In the genomic region with DNA sequence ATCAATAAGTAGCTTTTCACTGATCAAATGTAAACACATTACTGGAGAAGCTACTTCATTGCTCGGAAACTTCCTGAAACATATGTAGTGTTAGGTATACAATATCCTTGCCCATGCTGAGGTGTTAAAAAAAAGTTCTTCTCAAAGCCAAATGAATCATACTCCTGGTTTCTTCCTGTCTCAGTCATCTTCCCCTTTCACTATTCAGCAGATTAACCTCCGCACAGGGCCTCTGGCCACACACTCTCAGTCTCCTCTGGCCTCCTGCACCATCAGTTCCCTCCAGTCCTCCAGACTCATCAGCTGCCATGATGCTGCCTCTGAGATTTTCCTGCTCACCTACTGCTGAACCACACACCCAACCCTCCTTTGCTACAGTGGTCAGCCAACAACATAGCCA, we compare ENCODE assay signal across 11 cellular contexts.
DNase-seq lines count a peak whose midpoint lies in the region; ATAC-seq and TF ChIP-seq lines count a peak whose summit lies in the region.
"Had no signal": no experiment of that assay in that cellular context is flagged by ENCODE, and none has a peak within 500 bp of the region (broad histone marks: within the 10 kb centered on the region; RNA-seq: fewer than 3 reads in every experiment).

No MANE protein-coding gene starts in this region.

- ATAC-seq in GM18505 (IDR thresholded peaks at IDR 0.05; ENCODE audit: unreplicated experiment) (peak; percentile 68), Right ventricle myocardium superior (ENCODE audit: poor library complexity) (no peak)
- peak; percentile 53 for ATAC-seq in naive thymus-derived CD4-positive, alpha-beta T cell
- no peak for ATAC-seq in CD8-positive, alpha-beta T cell

- H3K36me3 Mint-ChIP-seq in naive thymus-derived CD4-positive, alpha-beta T cell = peaks cover 0 to 4% (median 0%) of the 10 kb centered on the region in 5 donors
- H3K36me3 Mint-ChIP-seq in CD8-positive, alpha-beta T cell = no peaks in the 10 kb centered on the region

- H3K27me3 ChIP-seq in naive thymus-derived CD4-positive, alpha-beta T cell (ENCODE audit: control insufficient read depth in 2 of 2, insufficient read depth in 2 of 2, low read length in 2 of 2) = no peaks in the 10 kb centered on the region
- no peaks in the 10 kb centered on the region for H3K27me3 ChIP-seq in CD8-positive, alpha-beta T cell (ENCODE audit: insufficient read depth, low read length)
- H3K27me3 ChIP-seq: sigmoid colon, thyroid gland had no signal

- no peak overlapping the region for H3K4me3 Mint-ChIP-seq in naive thymus-derived CD4-positive, alpha-beta T cell
- no peak overlapping the region for H3K4me3 Mint-ChIP-seq in CD8-positive, alpha-beta T cell
- H3K4me3 Mint-ChIP-seq: activated CD4-positive, alpha-beta T cell treated with anti-CD3 and anti-CD28 coated beads, Interleukin-2, amount 10 ng/mL, durations not matched to agents 7 days and 5 days had no signal

- H3K27ac Mint-ChIP-seq in naive thymus-derived CD4-positive, alpha-beta T cell = no peak overlapping the region
- H3K27ac Mint-ChIP-seq in CD8-positive, alpha-beta T cell = no peak overlapping the region
- H3K27ac Mint-ChIP-seq: activated CD4-positive, alpha-beta T cell treated with anti-CD3 and anti-CD28 coated beads, Interleukin-2, amount 10 ng/mL, durations not matched to agents 7 days and 5 days had no signal

- H3K4me3 ChIP-seq in naive thymus-derived CD4-positive, alpha-beta T cell (ENCODE audit: low read length) = no peak overlapping the region
- no peak overlapping the region for H3K4me3 ChIP-seq in CD8-positive, alpha-beta T cell (ENCODE audit: low read depth, low read length)
- H3K4me3 ChIP-seq: sigmoid colon, thyroid gland had no signal

- POLR2A ChIA-PET in naive thymus-derived CD4-positive, alpha-beta T cell (lab: Charles Lee) = interaction anchor here (1.0 kb wide), 1 partner anchor 17 kb away, joined by 3 read pairs; no protein-coding TSS in a partner anchor
- POLR2A ChIA-PET in CD8-positive, alpha-beta T cell (lab: Charles Lee) = no interaction called here

- no peaks in the 10 kb centered on the region for H3K36me3 ChIP-seq in naive thymus-derived CD4-positive, alpha-beta T cell (ENCODE audit: control insufficient read depth in 2 of 3, insufficient read depth in 3 of 3, low read length in 3 of 3)
- no peaks in the 10 kb centered on the region for H3K36me3 ChIP-seq in CD8-positive, alpha-beta T cell (ENCODE audit: insufficient read depth, low read length)
- H3K36me3 ChIP-seq: sigmoid colon, thyroid gland had no signal

- no peaks in the 10 kb centered on the region for H3K9me3 ChIP-seq in naive thymus-derived CD4-positive, alpha-beta T cell (ENCODE audit: control insufficient read depth in 2 of 3, low read length in 3 of 3)
- no peaks in the 10 kb centered on the region for H3K9me3 ChIP-seq in CD8-positive, alpha-beta T cell (ENCODE audit: low read length)
- H3K9me3 ChIP-seq: sigmoid colon, thyroid gland had no signal

- H3K4me1 ChIP-seq in naive thymus-derived CD4-positive, alpha-beta T cell (ENCODE audit: control insufficient read depth in 2 of 2, insufficient read depth in 2 of 2, low read length in 2 of 2) = no peaks in the 10 kb centered on the region
- H3K4me1 ChIP-seq in CD8-positive, alpha-beta T cell (ENCODE audit: insufficient read depth, low read length) = no peaks in the 10 kb centered on the region
- H3K4me1 ChIP-seq: thyroid gland had no signal

- H3K27ac ChIP-seq in naive thymus-derived CD4-positive, alpha-beta T cell (ENCODE audit: low read depth, low read length) = no peak overlapping the region
- H3K27ac ChIP-seq in CD8-positive, alpha-beta T cell (ENCODE audit: low read depth, low read length) = no peak overlapping the region
- H3K27ac ChIP-seq: sigmoid colon, thyroid gland had no signal

- no peak for TF ChIP-seq CTCF in CD8-positive, alpha-beta T cell (IDR thresholded peaks at IDR 0.05)

- CTCF ChIA-PET in naive thymus-derived CD4-positive, alpha-beta T cell (lab: Charles Lee) = no interaction called here
- CTCF ChIA-PET in CD8-positive, alpha-beta T cell (lab: Charles Lee) = no interaction called here

- peaks cover 0 to 4% (median 0%) of the 10 kb centered on the region in 5 donors for H3K27me3 Mint-ChIP-seq in naive thymus-derived CD4-positive, alpha-beta T cell
- no peaks in the 10 kb centered on the region for H3K27me3 Mint-ChIP-seq in CD8-positive, alpha-beta T cell (ENCODE audit: low read depth)

- no peak for TF ChIP-seq POLR2A in GM18505 (IDR thresholded peaks at IDR 0.05; ENCODE audit: borderline replicate concordance, extremely low read depth, insufficient read depth, insufficient read length)

- DNase-seq in HK-2 (ENCODE audit: unreplicated experiment) = peak; percentile 37
- peak; percentile 22 for DNase-seq in UCSD-AML1 (lab: John Stamatoyannopoulos, UW; ENCODE audit: unreplicated experiment)
- no peak for DNase-seq in naive thymus-derived CD4-positive, alpha-beta T cell
- no peak for DNase-seq in Right ventricle myocardium superior
- DNase-seq in CD8-positive, alpha-beta T cell = no peak
- no peak for DNase-seq in DMS53 (lab: John Stamatoyannopoulos, UW)
- DNase-seq: activated CD4-positive, alpha-beta T cell treated with anti-CD3 and anti-CD28 coated beads, Interleukin-2, amount 10 ng/mL, durations not matched to agents 7 days and 5 days; cerebellar nuclear complex; sigmoid colon; thyroid gland had no signal

- peaks cover 0 to 3% (median 0%) of the 10 kb centered on the region in 7 donors for H3K4me1 Mint-ChIP-seq in naive thymus-derived CD4-positive, alpha-beta T cell
- H3K4me1 Mint-ChIP-seq in CD8-positive, alpha-beta T cell (ENCODE audit: low read depth) = no peaks in the 10 kb centered on the region
- H3K4me1 Mint-ChIP-seq: activated CD4-positive, alpha-beta T cell treated with anti-CD3 and anti-CD28 coated beads, Interleukin-2, amount 10 ng/mL, durations not matched to agents 7 days and 5 days had no signal

- H3K9me3 Mint-ChIP-seq in naive thymus-derived CD4-positive, alpha-beta T cell = peaks cover 0 to 5% (median 0%) of the 10 kb centered on the region in 11 donors
- peaks cover 3% of the 10 kb centered on the region for H3K9me3 Mint-ChIP-seq in CD8-positive, alpha-beta T cell
- H3K9me3 Mint-ChIP-seq: activated CD4-positive, alpha-beta T cell treated with anti-CD3 and anti-CD28 coated beads, Interleukin-2, amount 10 ng/mL, durations not matched to agents 7 days and 5 days had no signal

- intact Hi-C loops in naive thymus-derived CD4-positive, alpha-beta T cell (cut with micrococcal nuclease) = no loop called here
- intact Hi-C loops in Right ventricle myocardium superior (cut with DNase I) = no loop called here
- intact Hi-C loops in CD8-positive, alpha-beta T cell (cut with DNase I, micrococcal nuclease) = no loop called here

Comparison
In these comparisons a context has a peak if more than half of its experiments do, and no peak if none do; other contexts are left out.
1. ATAC-seq: peak in GM18505 (single experiment) and naive thymus-derived CD4-positive, alpha-beta T cell (single experiment); none in Right ventricle myocardium superior (single experiment) and CD8-positive, alpha-beta T cell (single experiment).
2. DNase-seq: peak in HK-2 (single experiment) and UCSD-AML1 (single experiment); none in naive thymus-derived CD4-positive, alpha-beta T cell (0 of 9), Right ventricle myocardium superior (single experiment), CD8-positive, alpha-beta T cell (0 of 7) and DMS53 (single experiment).